In genomic region chr10:98411768-98412167, GRCh38 we compare ENCODE assay signal across 28 cellular contexts. TPM values are rescaled to one million over a fixed set of nuclear protein-coding genes. Genes with fewer than 3 reads are reported as not detected.
A peak's percentile ranks its signal among the peaks of the same experiment; 100 is the strongest.
DNase-seq lines count a peak whose midpoint lies in the region; ATAC-seq and TF ChIP-seq lines count a peak whose summit lies in the region.
"Had no signal": no experiment of that assay in that cellular context is flagged by ENCODE, and none has a peak within 500 bp of the region (broad histone marks: within the 10 kb centered on the region; RNA-seq: fewer than 3 reads in every experiment).

No MANE protein-coding gene starts in this region.

- H4K20me1 ChIP-seq in KMS-11 (ENCODE audit: insufficient read depth): no peaks in the 10 kb centered on the region

- no peak overlapping the region for H3K9ac ChIP-seq in KMS-11

- peak overlapping the region; percentile 44 for H3K4me2 ChIP-seq in KMS-11
- H3K4me2 ChIP-seq: A549 had no signal

- H3K4me3 ChIP-seq in KMS-11 (IDR thresholded peaks at IDR 0.05; ENCODE audit: insufficient read depth, low read depth, low read length) (no peak overlapping the region), psoas muscle (no peak overlapping the region)
- H3K4me3 ChIP-seq: A549, SJSA1, testis, uterus had no signal

- H3K4me1 ChIP-seq in KMS-11 (ENCODE audit: low read depth, poor library complexity, severe bottlenecking): peaks cover 23% of the 10 kb centered on the region
- peaks cover 25% of the 10 kb centered on the region for H3K4me1 ChIP-seq in psoas muscle

- no peaks in the 10 kb centered on the region for H3K9me3 ChIP-seq in psoas muscle
- H3K9me3 ChIP-seq: A549, neutrophil, SJSA1, testis, uterus had no signal

- intact Hi-C loops in psoas muscle (cut with DNase I): loop anchor here (5.0 kb wide), 2 partner anchors 69 to 144 kb away; partner anchors contain the start of gene LOXL4 (in 1 of the 2)

- peak in 3 of 4 donors; percentile 16 to 43 (median 36) for ATAC-seq in psoas muscle
- ATAC-seq in GM19452 (IDR thresholded peaks at IDR 0.05; ENCODE audit: unreplicated experiment): no peak
- ATAC-seq in HG02798 (IDR thresholded peaks at IDR 0.05; ENCODE audit: poor library complexity, unreplicated experiment): no peak
- no peak for ATAC-seq in GM19397 (IDR thresholded peaks at IDR 0.05; ENCODE audit: unreplicated experiment)
- ATAC-seq: A549; left colon; stimulated activated naive CD8-positive, alpha-beta T cell treated with anti-CD3 and anti-CD28 coated beads, Interleukin-15, Interleukin-2, amounts not matched to agents 100 U/mL and 50 U/mL, for 24 hours had no signal

- DNase-seq in AG08396 (ENCODE audit: low spot score): peak; percentile 65
- peak; percentile 34 for DNase-seq in fibroblast of gingiva (ENCODE audit: low read depth)
- DNase-seq in psoas muscle: no peak
- DNase-seq in GM13976 (ENCODE audit: low spot score): no peak
- DNase-seq: activated CD4-positive, alpha-beta T cell treated with anti-CD3 and anti-CD28 coated beads, Interleukin-2, amount 50 U/mL, for 4 hours; activated CD4-positive, CD25-positive, alpha-beta regulatory T cell; activated naive CD4-positive, alpha-beta T cell treated with Interleukin-2 at 50 U/mL for 16 hours; brain microvascular endothelial cell; COR-L47; DMS53; effector CD4-positive, alpha-beta T cell; GDM1; hippocampal formation; Kasumi-1; NCI-H1048; NCI-H1930; NCI-H524 treated with DMSO at 0.1 percent for 48 hours; stimulated activated naive CD8-positive, alpha-beta T cell treated with anti-CD3 and anti-CD28 coated beads, Interleukin-15, Interleukin-2, amounts not matched to agents 100 U/mL and 50 U/mL, for 24 hours; testis; uterus had no signal

- 43 to 66% (median 51%) methylated on average over 1 of the region's 1 CpG for WGBS in psoas muscle, 3 donors

- H3K79me2 ChIP-seq in KMS-11 (ENCODE audit: insufficient read depth, low read depth): no peaks in the 10 kb centered on the region

- TF ChIP-seq CTCF in KMS-11 (conservative IDR thresholded peaks at IDR 0.05; ENCODE audit: low read depth, low read length) (no peak), psoas muscle (IDR thresholded peaks at IDR 0.05) (no peak), GM13976 (IDR thresholded peaks at IDR 0.05; ENCODE audit: borderline replicate concordance, control extremely low read depth, extremely low read depth, insufficient read depth, missing control alignments) (no peak)

- no peaks in the 10 kb centered on the region for H3K27me3 ChIP-seq in KMS-11 (ENCODE audit: insufficient read depth, low read depth)
- H3K27me3 ChIP-seq in psoas muscle (ENCODE audit: insufficient read depth in 3 of 3, low read length in 2 of 3): no peaks in the 10 kb centered on the region
- H3K27me3 ChIP-seq: brain microvascular endothelial cell, neutrophil, SJSA1, testis, uterus had no signal

- H2AFZ ChIP-seq in KMS-11 (ENCODE audit: low read depth): no peak overlapping the region

- in situ Hi-C loops in GM13976 (cut with MboI; ENCODE audit: low sequenced_read_pairs, unreplicated experiment): no loop called here

- H3K36me3 ChIP-seq in KMS-11 (ENCODE audit: insufficient read depth): no peaks in the 10 kb centered on the region
- no peaks in the 10 kb centered on the region for H3K36me3 ChIP-seq in psoas muscle (ENCODE audit: insufficient read depth in 1 of 2, low read depth in 1 of 2)
- H3K36me3 ChIP-seq: brain microvascular endothelial cell, uterus had no signal

- H3K27ac ChIP-seq in KMS-11 (peak overlapping the region; percentile 27), psoas muscle (peak overlapping the region; percentile 30)
- H3K27ac ChIP-seq: A549, brain microvascular endothelial cell, neutrophil, SJSA1, testis, uterus had no signal

RNA-seq across cellular contexts. Expression of gene PYROXD2, which starts 3.2 kb away (rescaled TPM):
- total RNA-seq in psoas muscle: 10 to 100 TPM in 1 of 4 donors, 1 to 10 TPM in 3; 1.7 to 13.2 (median 3.8) TPM
- polyA plus RNA-seq in psoas muscle: 1 to 10 TPM in 2 of 3 donors, under 1 TPM in 1; 0.46 to 1.6 (median 1.2) TPM

RNA-seq across cellular contexts. Expression of gene HPS1, which starts 35.0 kb away (rescaled TPM):
- 10 to 100 TPM; 11.5 to 17.7 (median 16.0) TPM for total RNA-seq in psoas muscle
- 10 to 100 TPM; 11.6 to 29.1 (median 12.2) TPM for polyA plus RNA-seq in psoas muscle

Comparison
In these comparisons a context has a peak if more than half of its experiments do, and no peak if none do; other contexts are left out.
1. DNase-seq: peak in AG08396 (single experiment) and fibroblast of gingiva (single experiment); none in psoas muscle (0 of 2) and GM13976 (single experiment).
2. ATAC-seq: peak in psoas muscle (3 of 4); none in GM19452 (single experiment), HG02798 (single experiment) and GM19397 (single experiment).